18 cellular contexts compared by ENCODE assay signal in genomic region chr13:44211753-44212152, GRCh38.
DNase-seq lines count a peak whose midpoint lies in the region.
"Had no signal": no experiment of that assay in that cellular context is flagged by ENCODE, and none has a peak within 500 bp of the region (broad histone marks: within the 10 kb centered on the region; RNA-seq: fewer than 3 reads in every experiment).

No MANE protein-coding gene starts in this region.

- no peak overlapping the region for H3K4me3 ChIP-seq in rectal smooth muscle tissue (ENCODE audit: low read length)
- H3K4me3 ChIP-seq: SJCRH30, thoracic aorta had no signal

- peaks cover 14% of the 10 kb centered on the region for H3K9me3 Mint-ChIP-seq in activated CD4-positive, alpha-beta T cell treated with anti-CD3 and anti-CD28 coated beads, Interleukin-2, amount 10 ng/mL, durations not matched to agents 24 days and 14 days
- H3K9me3 Mint-ChIP-seq: dendritic cell treated with granulocyte-macrophage colony-stimulating factor and Interleukin-4, amounts not matched to agents 40 ng/mL and 50 ng/mL, for 4 days had no signal

- no peak overlapping the region for H3K4me3 Mint-ChIP-seq in activated CD4-positive, alpha-beta T cell treated with anti-CD3 and anti-CD28 coated beads, Interleukin-2, amount 10 ng/mL, durations not matched to agents 24 days and 14 days
- H3K4me3 Mint-ChIP-seq: CD4-positive, CD25-positive, alpha-beta regulatory T cell; dendritic cell treated with granulocyte-macrophage colony-stimulating factor and Interleukin-4, amounts not matched to agents 40 ng/mL and 50 ng/mL, for 4 days; T-helper 17 cell had no signal

- H3K27ac ChIP-seq in cingulate gyrus (ENCODE audit: low read depth, low read length) (peak overlapping the region; percentile 98), rectal smooth muscle tissue (ENCODE audit: low read depth, low read length) (peak overlapping the region; percentile 44)
- H3K27ac ChIP-seq: SJCRH30, thoracic aorta, VCaP had no signal

- H3K36me3 Mint-ChIP-seq in activated CD4-positive, alpha-beta T cell treated with anti-CD3 and anti-CD28 coated beads, Interleukin-2, amount 10 ng/mL, durations not matched to agents 24 days and 14 days (ENCODE audit: low read depth), result no peaks in the 10 kb centered on the region

- peaks cover 5% of the 10 kb centered on the region for H3K4me1 ChIP-seq in rectal smooth muscle tissue (ENCODE audit: control insufficient read depth, insufficient read depth, low read length)
- H3K4me1 ChIP-seq: SJCRH30 had no signal

- no peaks in the 10 kb centered on the region for H3K4me1 Mint-ChIP-seq in activated CD4-positive, alpha-beta T cell treated with anti-CD3 and anti-CD28 coated beads, Interleukin-2, amount 10 ng/mL, durations not matched to agents 24 days and 14 days
- H3K4me1 Mint-ChIP-seq: CD4-positive, CD25-positive, alpha-beta regulatory T cell; T-helper 17 cell had no signal

- peaks cover 37% of the 10 kb centered on the region for H3K27me3 Mint-ChIP-seq in activated CD4-positive, alpha-beta T cell treated with anti-CD3 and anti-CD28 coated beads, Interleukin-2, amount 10 ng/mL, durations not matched to agents 24 days and 14 days

- H3K27ac Mint-ChIP-seq in activated CD4-positive, alpha-beta T cell treated with anti-CD3 and anti-CD28 coated beads, Interleukin-2, amount 10 ng/mL, durations not matched to agents 24 days and 14 days, result no peak overlapping the region
- H3K27ac Mint-ChIP-seq: CD4-positive, CD25-positive, alpha-beta regulatory T cell; dendritic cell treated with granulocyte-macrophage colony-stimulating factor and Interleukin-4, amounts not matched to agents 40 ng/mL and 50 ng/mL, for 4 days; T-helper 17 cell had no signal

- no peak overlapping the region for H3K9ac ChIP-seq in rectal smooth muscle tissue (ENCODE audit: low read length)

- no peaks in the 10 kb centered on the region for H3K27me3 ChIP-seq in rectal smooth muscle tissue (ENCODE audit: control insufficient read depth, insufficient read depth, low read length)

- H3K36me3 ChIP-seq in rectal smooth muscle tissue (ENCODE audit: control insufficient read depth, insufficient read depth, low read length), result no peaks in the 10 kb centered on the region
- H3K36me3 ChIP-seq: SJCRH30, thoracic aorta had no signal

- DNase-seq in DMS153 (lab: John Stamatoyannopoulos, UW) (peak; percentile 63), NCI-H146 treated with DMSO at 0.1 percent for 48 hours (lab: John Stamatoyannopoulos, UW; ENCODE audit: unreplicated experiment) (peak; percentile 48), LoVo (ENCODE audit: low spot score) (no peak), Kasumi-1 (lab: John Stamatoyannopoulos, UW) (no peak)
- no peak for DNase-seq in activated CD4-positive, alpha-beta T cell treated with anti-CD3 and anti-CD28 coated beads, Interleukin-2, amount 10 ng/mL, durations not matched to agents 24 days and 14 days
- DNase-seq: activated effector memory CD4-positive, alpha-beta T cell treated with anti-CD3 and anti-CD28 coated beads, Interleukin-2, amount 50 U/mL, for 16 hours; CD4-positive, CD25-positive, alpha-beta regulatory T cell; DMS79 treated with DMSO at 0.1 percent for 48 hours; foreskin fibroblast; islet precursor cell; NCI-H187 treated with DMSO at 0.1 percent for 48 hours; SJCRH30; T-helper 17 cell had no signal

- intact Hi-C loops in activated CD4-positive, alpha-beta T cell treated with anti-CD3 and anti-CD28 coated beads, Interleukin-2, amount 10 ng/mL, durations not matched to agents 24 days and 14 days (cut with micrococcal nuclease), result no loop called here

Comparison
In these comparisons a context has a peak if more than half of its experiments do, and no peak if none do; other contexts are left out.
1. DNase-seq: peak in DMS153 (single experiment) and NCI-H146 treated with DMSO at 0.1 percent for 48 hours (single experiment); none in activated CD4-positive, alpha-beta T cell treated with anti-CD3 and anti-CD28 coated beads, Interleukin-2, amount 10 ng/mL, durations not matched to agents 24 days and 14 days (single experiment), LoVo (single experiment) and Kasumi-1 (0 of 2).